In the genomic region with DNA sequence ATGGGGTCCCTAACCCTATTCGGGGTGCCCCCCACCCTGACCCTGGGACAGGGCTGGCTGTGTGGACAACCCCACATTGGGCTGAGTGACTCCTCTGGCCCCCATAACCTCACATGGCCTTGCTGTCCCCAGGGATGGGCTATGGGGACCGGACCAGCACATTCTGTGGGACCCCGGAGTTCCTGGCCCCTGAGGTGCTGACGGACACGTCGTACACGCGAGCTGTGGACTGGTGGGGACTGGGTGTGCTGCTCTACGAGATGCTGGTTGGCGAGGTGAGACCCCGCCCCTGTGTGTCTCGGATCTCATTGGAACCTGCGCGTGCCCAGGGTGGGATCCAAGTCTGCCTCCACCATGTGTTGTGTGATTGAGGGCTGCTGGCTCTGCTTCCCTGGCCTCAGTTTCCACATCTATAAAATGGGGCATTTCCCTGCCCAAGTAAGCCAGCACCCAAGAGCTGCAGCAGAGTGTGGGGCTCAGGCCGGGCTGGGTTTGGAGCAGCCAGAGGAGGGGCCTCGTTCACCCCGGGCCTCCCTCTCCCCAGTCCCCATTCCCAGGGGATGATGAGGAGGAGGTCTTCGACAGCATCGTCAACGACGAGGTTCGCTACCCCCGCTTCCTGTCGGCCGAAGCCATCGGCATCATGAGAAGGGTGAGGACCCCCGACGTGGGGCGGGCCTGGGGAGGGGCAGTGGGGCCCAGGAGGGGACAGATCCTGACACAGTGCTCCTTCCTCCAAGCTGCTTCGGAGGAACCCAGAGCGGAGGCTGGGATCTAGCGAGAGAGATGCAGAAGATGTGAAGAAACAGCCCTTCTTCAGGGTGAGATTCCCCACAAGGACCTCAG, we compare ENCODE assay signal across 18 cellular contexts. TPM values are rescaled to one million over a fixed set of nuclear protein-coding genes. Genes with fewer than 3 reads are reported as not detected.
A peak's percentile ranks its signal among the peaks of the same experiment; 100 is the strongest.
DNase-seq lines count a peak whose midpoint lies in the region; ATAC-seq and TF ChIP-seq lines count a peak whose summit lies in the region.
"Had no signal": no experiment of that assay in that cellular context is flagged by ENCODE, and none has a peak within 500 bp of the region (broad histone marks: within the 10 kb centered on the region; RNA-seq: fewer than 3 reads in every experiment).

No MANE protein-coding gene starts in this region.

- H4K20me1 ChIP-seq in mammary epithelial cell (ENCODE audit: insufficient read depth, low read length) (no peaks in the 10 kb centered on the region), PC-3 (ENCODE audit: low read length) (no peaks in the 10 kb centered on the region)

- H3K9me3 ChIP-seq in mammary epithelial cell (replicated peaks; ENCODE audit: insufficient read depth, low read length) (no peaks in the 10 kb centered on the region), PC-3 (ENCODE audit: low read length) (no peaks in the 10 kb centered on the region)
- H3K9me3 ChIP-seq: BE2C had no signal

- no peaks in the 10 kb centered on the region for H3K27me3 Mint-ChIP-seq in MCF 10A (ENCODE audit: insufficient read depth, unreplicated experiment)
- peaks cover 3 to 17% (median 13%) of the 10 kb centered on the region in 3 donors for H3K27me3 Mint-ChIP-seq in immature natural killer cell (ENCODE audit: low read depth in 3 of 3)
- peaks cover 18% of the 10 kb centered on the region for H3K27me3 Mint-ChIP-seq in HFFc6 (ENCODE audit: insufficient read depth)
- H3K27me3 Mint-ChIP-seq in stimulated activated memory B cell treated with anti-CD40 and anti-IgM and Interleukin-4, amounts not matched to agents 10 μg/mL and 1 μg/mL and 100 μg/mL, for 72 hours: peaks cover 28% of the 10 kb centered on the region

- 94% methylated on average over 8 of the region's 32 CpGs for WGBS in mammary epithelial cell (ENCODE audit: low coverage, missing lambda C conversion rate)

- H3K27ac Mint-ChIP-seq in MCF 10A (ENCODE audit: low read depth, unreplicated experiment) (no peak overlapping the region), immature natural killer cell (peak overlapping the region in 4 of 6 donors; percentile 28 to 60 (median 33)), HFFc6 (no peak overlapping the region)
- no peak overlapping the region for H3K27ac Mint-ChIP-seq in stimulated activated memory B cell treated with anti-CD40 and anti-IgM and Interleukin-4, amounts not matched to agents 10 μg/mL and 1 μg/mL and 100 μg/mL, for 72 hours
- H3K27ac Mint-ChIP-seq: CD4-positive, alpha-beta T cell had no signal

- intact Hi-C loops in MCF 10A (cut with micrococcal nuclease) (loop anchor here (5.0 kb wide), 2 partner anchors 33 to 108 kb away; no protein-coding TSS in a partner anchor), mammary epithelial cell (cut with micrococcal nuclease) (loop anchor here (5.0 to 10.0 kb wide), 3 partner anchors 38 to 273 kb away; a partner anchor contains a TSS), PC-3 (cut with micrococcal nuclease) (loop anchor here (10.0 kb wide), 1 partner anchor 335 kb away; a partner anchor contains a TSS)

- H3K4me3 ChIP-seq in mammary epithelial cell (replicated peaks in 1 of 3; ENCODE audit: insufficient read depth in 1 of 3, low read depth in 2 of 3, low read length in 3 of 3): no peak overlapping the region
- no peak overlapping the region for H3K4me3 ChIP-seq in PC-3 (ENCODE audit: low read length)
- H3K4me3 ChIP-seq: GM23248 had no signal

- POLR2A ChIA-PET in MCF 10A (lab: Yijun Ruan, JAX) (no interaction called here), PC-3 (lab: Charles Lee; ENCODE audit: unreplicated experiment) (no interaction called here)

- dilution Hi-C loops in mammary epithelial cell (cut with HindIII; ENCODE audit: low sequenced_read_pairs): no loop called here

- H3K27ac ChIP-seq in mammary epithelial cell (ENCODE audit: insufficient read depth, low read depth, low read length) (no peak overlapping the region), PC-3 (ENCODE audit: low read length) (no peak overlapping the region)
- H3K27ac ChIP-seq: GM23248 had no signal

- ATAC-seq in PC-3: no peak
- no peak for ATAC-seq in stimulated activated memory B cell treated with anti-CD40 and anti-IgM and Interleukin-4, amounts not matched to agents 10 μg/mL and 1 μg/mL and 100 μg/mL, for 72 hours

- H3F3A ChIP-seq in PC-3 (ENCODE audit: low read length, unreplicated experiment): no peaks in the 10 kb centered on the region

- H3K79me2 ChIP-seq in mammary epithelial cell (ENCODE audit: insufficient read depth, low read length) (no peaks in the 10 kb centered on the region), PC-3 (ENCODE audit: low read length) (no peaks in the 10 kb centered on the region)

- no peak overlapping the region for H3K4me2 ChIP-seq in mammary epithelial cell (ENCODE audit: insufficient read depth, low read depth, low read length)
- no peak overlapping the region for H3K4me2 ChIP-seq in PC-3 (ENCODE audit: low read length)

- H3K27me3 ChIP-seq in mammary epithelial cell (ENCODE audit: insufficient read depth, low read length) (no peaks in the 10 kb centered on the region), PC-3 (ENCODE audit: low read length) (no peaks in the 10 kb centered on the region)

- H3K9ac ChIP-seq in mammary epithelial cell (ENCODE audit: insufficient read depth, low read length) (no peak overlapping the region), PC-3 (ENCODE audit: low read length) (no peak overlapping the region)
- H3K9ac ChIP-seq: GM23248 had no signal

- BruUV-seq in MCF 10A (replicated peaks; lab: Mats Ljungman, UMichigan) (TSS peak; percentile 30), mammary epithelial cell (replicated peaks; lab: Mats Ljungman, UMichigan) (no TSS peak), PC-3 (replicated peaks; lab: Mats Ljungman, UMichigan) (TSS peak; percentile 44)

- no peaks in the 10 kb centered on the region for H3K4me1 Mint-ChIP-seq in MCF 10A (ENCODE audit: insufficient read depth, unreplicated experiment)
- peaks cover 13 to 25% of the 10 kb centered on the region in 2 donors for H3K4me1 Mint-ChIP-seq in immature natural killer cell
- H3K4me1 Mint-ChIP-seq in HFFc6 (ENCODE audit: low read depth): peaks cover 7% of the 10 kb centered on the region
- peaks cover 27% of the 10 kb centered on the region for H3K4me1 Mint-ChIP-seq in stimulated activated memory B cell treated with anti-CD40 and anti-IgM and Interleukin-4, amounts not matched to agents 10 μg/mL and 1 μg/mL and 100 μg/mL, for 72 hours

- H3K36me3 ChIP-seq in mammary epithelial cell (ENCODE audit: insufficient read depth, low read length) (no peaks in the 10 kb centered on the region), PC-3 (ENCODE audit: low read depth, low read length) (peaks cover 25% of the 10 kb centered on the region; the same call in 1 of the 2 replicates)

- DNase-seq in MCF 10A (ENCODE audit: unreplicated experiment): no peak
- DNase-seq in mammary epithelial cell: no peak
- DNase-seq in PC-3: no peak
- no peak for DNase-seq in immature natural killer cell
- no peak for DNase-seq in HFFc6
- DNase-seq: 8988T; BE2C; Calu3; CD4-positive, alpha-beta T cell; GM23248; Karpas-422; MM.1S; NCI-H1092 treated with DMSO at 0.1 percent for 48 hours; NCI-H2081 treated with DMSO at 0.1 percent for 48 hours; NCI-H2227 treated with DMSO at 0.1 percent for 48 hours; NCI-H524; SIG-M5 had no signal

- H3K36me3 Mint-ChIP-seq in MCF 10A (ENCODE audit: insufficient read depth, unreplicated experiment) (peaks cover 53% of the 10 kb centered on the region), immature natural killer cell (peaks cover 0 to 22% (median 0%) of the 10 kb centered on the region in 3 donors), HFFc6 (ENCODE audit: low read depth) (peaks cover 4% of the 10 kb centered on the region; the same call in 1 of the 2 replicates)
- H3K36me3 Mint-ChIP-seq in stimulated activated memory B cell treated with anti-CD40 and anti-IgM and Interleukin-4, amounts not matched to agents 10 μg/mL and 1 μg/mL and 100 μg/mL, for 72 hours: peaks cover 59% of the 10 kb centered on the region

- CTCF ChIA-PET in MCF 10A (lab: Yijun Ruan, JAX): interaction anchor here (0.6 kb wide), 3 partner anchors 117 to 609 kb away, joined by 3 read pairs; no protein-coding TSS in a partner anchor
- CTCF ChIA-PET in mammary epithelial cell (lab: Charles Lee; ENCODE audit: low non-redundant PET): no interaction called here
- CTCF ChIA-PET in PC-3 (lab: Charles Lee): no interaction called here

- in situ Hi-C loops in mammary epithelial cell (cut with MboI; ENCODE audit: low sequenced_read_pairs in 2 of 2): no loop called here

- no peak for TF ChIP-seq CTCF in MCF 10A (IDR thresholded peaks at IDR 0.05; ENCODE audit: unreplicated experiment)
- TF ChIP-seq CTCF in mammary epithelial cell (conservative IDR thresholded peaks at IDR 0.05 in 1 of 2, IDR thresholded peaks at IDR 0.05 in 1 of 2; ENCODE audit: extremely low read depth in 1 of 2, insufficient read depth in 1 of 2, low read depth in 1 of 2, low read length in 2 of 2): no peak
- no peak for TF ChIP-seq CTCF in PC-3 (conservative IDR thresholded peaks at IDR 0.05; ENCODE audit: low read depth, low read length)
- TF ChIP-seq CTCF in HFFc6 (IDR thresholded peaks at IDR 0.05): no peak

- no peaks in the 10 kb centered on the region for H3K9me2 ChIP-seq in PC-3 (replicated peaks; ENCODE audit: low read length)

- H2AFZ ChIP-seq in mammary epithelial cell (ENCODE audit: low read depth, low read length): no peak overlapping the region
- no peak overlapping the region for H2AFZ ChIP-seq in PC-3 (ENCODE audit: low read length)
- H2AFZ ChIP-seq: GM23248 had no signal

- H3K9me3 Mint-ChIP-seq in MCF 10A (ENCODE audit: unreplicated experiment) (no peaks in the 10 kb centered on the region), immature natural killer cell (peaks cover 0 to 1% (median 0%) of the 10 kb centered on the region in 6 donors), HFFc6 (no peaks in the 10 kb centered on the region)
- H3K9me3 Mint-ChIP-seq in stimulated activated memory B cell treated with anti-CD40 and anti-IgM and Interleukin-4, amounts not matched to agents 10 μg/mL and 1 μg/mL and 100 μg/mL, for 72 hours: no peaks in the 10 kb centered on the region
- H3K9me3 Mint-ChIP-seq: CD4-positive, alpha-beta T cell had no signal

- no peak overlapping the region for H3K4me3 Mint-ChIP-seq in MCF 10A (ENCODE audit: unreplicated experiment)
- no peak overlapping the region for H3K4me3 Mint-ChIP-seq in immature natural killer cell
- H3K4me3 Mint-ChIP-seq in HFFc6: no peak overlapping the region
- no peak overlapping the region for H3K4me3 Mint-ChIP-seq in stimulated activated memory B cell treated with anti-CD40 and anti-IgM and Interleukin-4, amounts not matched to agents 10 μg/mL and 1 μg/mL and 100 μg/mL, for 72 hours
- H3K4me3 Mint-ChIP-seq: CD4-positive, alpha-beta T cell had no signal

- peaks cover 7% of the 10 kb centered on the region for H3K4me1 ChIP-seq in mammary epithelial cell (ENCODE audit: insufficient read depth, low read length)
- H3K4me1 ChIP-seq in PC-3 (ENCODE audit: insufficient read depth, low read length): peaks cover 10% of the 10 kb centered on the region

RNA-seq across cellular contexts. Expression of a gene that starts 4.9 kb away (rescaled TPM):
- total RNA-seq in MCF 10A (2022) (0.29 and 0.42 TPM in 2 replicates), mammary epithelial cell (under 1 TPM; 0.56 to 0.83 TPM), PC-3 (2014; rRNA removed) (2.2 and 2.4 TPM in 2 replicates)
- polyA plus RNA-seq in mammary epithelial cell (not detected), immature natural killer cell (1 to 10 TPM in 1 of 3 donors, under 1 TPM in 1, not detected in 1; 0.17 to 1.2 TPM)
- not detected for polyA minus RNA-seq in mammary epithelial cell
- total RNA-seq in HFFc6 (2021; fragmentation: NEBNext Ultra II Directional; extraction: Animal tissue kit (Norgen Biotek cat#: 25700)): 1 to 10 TPM in 2 of 6 experiments, under 1 TPM in 4; 0.41 to 4.1 (median 0.62) TPM
- total RNA-seq: CD4-positive, alpha-beta T cell had no signal

RNA-seq across cellular contexts. Expression of a gene that starts 25.7 kb away (rescaled TPM):
- 107 and 108 TPM in 2 replicates for total RNA-seq in MCF 10A (2022)
- 100 to 1,000 TPM; 186 to 190 TPM for total RNA-seq in mammary epithelial cell
- 157 TPM for polyA plus RNA-seq in mammary epithelial cell
- polyA minus RNA-seq in mammary epithelial cell: 60.3 TPM
- total RNA-seq in PC-3 (2014; rRNA removed): 538 and 671 TPM in 2 replicates
- 10 to 100 TPM; 42.0 to 49.0 (median 47.0) TPM for polyA plus RNA-seq in immature natural killer cell
- 100 to 1,000 TPM; 169 to 204 (median 181) TPM for total RNA-seq in HFFc6 (2021; fragmentation: NEBNext Ultra II Directional; extraction: Animal tissue kit (Norgen Biotek cat#: 25700))

RNA-seq across cellular contexts. Expression of a gene that starts 37.1 kb away (rescaled TPM):
- total RNA-seq in MCF 10A (2022) (94.8 and 141 TPM in 2 replicates), mammary epithelial cell (10 to 100 TPM; 26.3 to 43.3 TPM), PC-3 (2014; rRNA removed) (186 and 238 TPM in 2 replicates)
- polyA plus RNA-seq in mammary epithelial cell (8.3 TPM), immature natural killer cell (10 to 100 TPM; 74.3 to 94.6 (median 84.7) TPM)
- 14.9 TPM for polyA minus RNA-seq in mammary epithelial cell
- total RNA-seq in HFFc6 (2021; fragmentation: NEBNext Ultra II Directional; extraction: Animal tissue kit (Norgen Biotek cat#: 25700)): 100 to 1,000 TPM; 132 to 173 (median 149) TPM

RNA-seq across cellular contexts. Expression of a gene that starts 47.9 kb away (rescaled TPM):
- 71.6 and 97.4 TPM in 2 replicates for total RNA-seq in MCF 10A (2022)
- total RNA-seq in mammary epithelial cell: 100 to 1,000 TPM; 133 to 182 TPM
- polyA plus RNA-seq in mammary epithelial cell: 176 TPM
- 261 TPM for polyA minus RNA-seq in mammary epithelial cell
- total RNA-seq in PC-3 (2014; rRNA removed): 167 and 178 TPM in 2 replicates
- 100 to 1,000 TPM; 116 to 164 (median 120) TPM for polyA plus RNA-seq in immature natural killer cell
- 100 to 1,000 TPM in 3 of 6 experiments, 10 to 100 TPM in 3; 99.2 to 138 (median 103) TPM for total RNA-seq in HFFc6 (2021; fragmentation: NEBNext Ultra II Directional; extraction: Animal tissue kit (Norgen Biotek cat#: 25700))

RNA-seq across cellular contexts. Expression of a gene that starts 51.1 kb away (rescaled TPM):
- total RNA-seq in MCF 10A (2022): 62.1 and 65.4 TPM in 2 replicates
- total RNA-seq in mammary epithelial cell: 10 to 100 TPM; 34.0 to 74.4 TPM
- 108 TPM for polyA plus RNA-seq in mammary epithelial cell
- polyA minus RNA-seq in mammary epithelial cell: 67.1 TPM
- 308 and 311 TPM in 2 replicates for total RNA-seq in PC-3 (2014; rRNA removed)
- polyA plus RNA-seq in immature natural killer cell: 100 to 1,000 TPM; 117 to 177 (median 144) TPM
- 10 to 100 TPM; 52.5 to 82.7 (median 78.0) TPM for total RNA-seq in HFFc6 (2021; fragmentation: NEBNext Ultra II Directional; extraction: Animal tissue kit (Norgen Biotek cat#: 25700))

Comparison
In these comparisons a context has a peak if more than half of its experiments do, and no peak if none do; other contexts are left out.
1. H3K27ac Mint-ChIP-seq: peak in immature natural killer cell (4 of 6); none in MCF 10A (single experiment), HFFc6 (single experiment) and stimulated activated memory B cell treated with anti-CD40 and anti-IgM and Interleukin-4, amounts not matched to agents 10 μg/mL and 1 μg/mL and 100 μg/mL, for 72 hours (single experiment).